Comparison of ENCODE assay signal across 11 cellular contexts in the genomic region with DNA sequence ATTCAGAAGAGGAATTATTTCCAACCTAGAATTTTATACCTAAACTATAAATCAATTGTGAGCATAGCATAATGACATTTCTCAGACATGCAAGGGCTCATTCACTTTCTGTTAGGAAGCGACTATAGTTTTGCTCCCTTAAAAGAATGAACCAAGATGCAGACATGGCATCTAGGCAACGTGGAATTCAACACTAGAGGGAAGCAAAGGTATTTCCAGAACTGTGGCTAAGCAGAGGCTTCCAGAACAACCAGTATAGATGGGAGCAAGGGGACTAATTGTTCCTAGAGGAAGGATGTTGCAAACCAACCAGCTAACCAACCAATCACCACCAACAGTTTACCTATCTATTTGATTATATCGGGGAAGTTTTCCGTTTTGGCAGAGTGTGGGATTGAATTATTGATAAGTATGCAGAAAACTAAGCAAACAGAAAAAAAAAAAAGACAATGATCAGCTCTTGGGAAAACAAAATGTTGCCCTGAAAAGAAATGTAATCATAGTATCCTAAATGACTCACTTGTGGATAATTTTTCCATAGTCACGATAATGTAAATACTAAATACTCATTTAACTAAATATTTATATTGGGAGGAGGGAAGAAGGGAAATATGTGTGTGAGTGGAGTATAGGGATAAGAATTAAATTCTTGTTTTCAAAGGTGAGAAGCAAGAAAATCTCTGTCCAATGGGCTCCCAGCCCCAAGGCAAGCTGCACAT.
DNase-seq lines count a peak whose midpoint lies in the region; TF ChIP-seq lines count a peak whose summit lies in the region.
"Had no signal": no experiment of that assay in that cellular context is flagged by ENCODE, and none has a peak within 500 bp of the region (broad histone marks: within the 10 kb centered on the region; RNA-seq: fewer than 3 reads in every experiment).

No MANE protein-coding gene starts in this region.

- no peak overlapping the region for H3K4me3 ChIP-seq in epithelial cell of esophagus (ENCODE audit: low read length)
- H3K4me3 ChIP-seq in HAP-1 = no peak overlapping the region
- H3K4me3 ChIP-seq: tibial nerve had no signal

- H3K27ac Mint-ChIP-seq in nephron progenitor cell = no peak overlapping the region
- H3K27ac Mint-ChIP-seq: activated CD4-positive, alpha-beta T cell treated with anti-CD3 and anti-CD28 coated beads, Interleukin-2, amount 10 ng/mL, durations not matched to agents 7 days and 5 days had no signal

- H3K36me3 ChIP-seq in HAP-1 (replicated peaks) = no peaks in the 10 kb centered on the region
- H3K36me3 ChIP-seq: tibial nerve had no signal

- peak; percentile 55 for TF ChIP-seq CTCF in epithelial cell of esophagus (IDR thresholded peaks at IDR 0.05; ENCODE audit: insufficient read depth, low read depth, low read length, missing control alignments)
- TF ChIP-seq CTCF in nephron progenitor cell (IDR thresholded peaks at IDR 0.05) = peak; percentile 28

- in situ Hi-C loops in HAP-1 (cut with MboI; ENCODE audit: low sequenced_read_pairs) = no loop called here

- DNase-seq in DMS114 treated with DMSO at 0.1 percent for 48 hours (lab: John Stamatoyannopoulos, UW; ENCODE audit: unreplicated experiment) (peak; percentile 13), NCI-H526 treated with DMSO at 0.1 percent for 48 hours (lab: John Stamatoyannopoulos, UW) (peak; percentile 20), epithelial cell of esophagus (ENCODE audit: low read depth) (peak; percentile 45), nephron progenitor cell (no peak), C1 segment of cervical spinal cord (lab: John Stamatoyannopoulos, UW) (no peak), HAP-1 (ENCODE audit: low spot score in 2 of 2) (no peak), ecto neural progenitor cell (ENCODE audit: low spot score) (no peak), GOT3 (lab: John Stamatoyannopoulos, UW) (no peak)
- DNase-seq: activated CD4-positive, alpha-beta T cell treated with anti-CD3 and anti-CD28 coated beads, Interleukin-2, amount 10 ng/mL, durations not matched to agents 7 days and 5 days; NCI-H2029 treated with DMSO at 0.1 percent for 48 hours had no signal

- H3K9me3 Mint-ChIP-seq in nephron progenitor cell = no peaks in the 10 kb centered on the region
- H3K9me3 Mint-ChIP-seq: activated CD4-positive, alpha-beta T cell treated with anti-CD3 and anti-CD28 coated beads, Interleukin-2, amount 10 ng/mL, durations not matched to agents 7 days and 5 days had no signal

- no peaks in the 10 kb centered on the region for H3K9me3 ChIP-seq in HAP-1
- H3K9me3 ChIP-seq: tibial nerve had no signal

- no peaks in the 10 kb centered on the region for H3K36me3 Mint-ChIP-seq in nephron progenitor cell (ENCODE audit: low read depth)

- H3K4me1 ChIP-seq in HAP-1 = no peaks in the 10 kb centered on the region
- H3K4me1 ChIP-seq: tibial nerve had no signal

- H3K4me3 Mint-ChIP-seq in nephron progenitor cell = no peak overlapping the region
- H3K4me3 Mint-ChIP-seq: activated CD4-positive, alpha-beta T cell treated with anti-CD3 and anti-CD28 coated beads, Interleukin-2, amount 10 ng/mL, durations not matched to agents 7 days and 5 days had no signal

- H3K27me3 Mint-ChIP-seq in nephron progenitor cell (ENCODE audit: low read depth, poor library complexity) = peaks cover 2% of the 10 kb centered on the region
- H3K27me3 Mint-ChIP-seq: activated CD4-positive, alpha-beta T cell treated with anti-CD3 and anti-CD28 coated beads, Interleukin-2, amount 10 ng/mL, durations not matched to agents 7 days and 5 days had no signal

- H3K4me1 Mint-ChIP-seq in nephron progenitor cell = peaks cover 22% of the 10 kb centered on the region

- no peaks in the 10 kb centered on the region for H3K27me3 ChIP-seq in HAP-1 (ENCODE audit: low read depth)
- H3K27me3 ChIP-seq: tibial nerve had no signal

Comparison
In these comparisons a context has a peak if more than half of its experiments do, and no peak if none do; other contexts are left out.
1. DNase-seq: peak in DMS114 treated with DMSO at 0.1 percent for 48 hours (single experiment), NCI-H526 treated with DMSO at 0.1 percent for 48 hours (single experiment) and epithelial cell of esophagus (single experiment); none in nephron progenitor cell (single experiment), C1 segment of cervical spinal cord (0 of 14), HAP-1 (0 of 2), ecto neural progenitor cell (single experiment) and GOT3 (single experiment).